ENCODE assay signal across 8 cellular contexts in the genomic region with DNA sequence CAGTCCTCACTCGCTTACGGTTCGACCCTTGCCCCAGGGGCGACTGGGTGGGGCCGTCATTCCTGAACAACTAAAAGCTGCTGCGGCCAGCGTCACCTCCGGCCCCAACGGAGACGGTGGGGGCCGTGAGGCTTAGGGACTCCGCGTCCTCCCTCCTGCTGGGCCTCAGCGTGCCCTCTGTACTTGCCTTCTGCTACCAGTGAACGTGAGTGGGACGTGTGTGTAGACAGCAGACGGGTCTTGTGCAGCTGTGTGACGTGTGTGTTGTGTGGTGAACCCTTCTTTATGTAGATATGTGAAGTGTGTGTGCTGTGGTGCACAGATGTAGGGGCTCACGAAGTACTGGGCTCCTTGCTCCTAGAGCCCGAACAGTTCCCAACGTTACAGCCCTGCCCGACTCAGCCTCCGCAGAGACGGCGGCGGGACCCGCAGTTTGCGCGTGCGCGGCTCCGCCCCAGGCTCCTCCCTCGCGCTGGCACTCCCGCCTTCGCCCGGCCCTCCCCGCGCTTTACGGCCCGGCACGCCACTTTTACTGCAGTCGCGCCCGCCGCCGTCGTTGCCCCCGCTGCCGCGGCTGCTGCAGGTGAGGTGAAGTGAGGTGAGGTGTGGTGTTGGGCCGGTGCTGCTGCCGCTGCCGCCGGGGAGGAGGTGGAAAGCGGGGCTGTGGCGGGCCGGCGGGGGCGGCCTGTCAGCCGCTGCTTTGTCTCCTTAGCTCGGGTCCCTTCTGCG. TPM values are rescaled to one million over a fixed set of nuclear protein-coding genes. Genes with fewer than 3 reads are reported as not detected.
DNase-seq lines count a peak whose midpoint lies in the region; ATAC-seq and TF ChIP-seq lines count a peak whose summit lies in the region.

A gene (plus strand): TSS at position 535 of the 729 bp plus-strand sequence. CDS start 235 bp downstream, outside the sequence.

- TF ChIP-seq POLR2A in gastroesophageal sphincter (IDR thresholded peaks at IDR 0.05) = peak; percentile 54 to 72

- CTCF ChIA-PET in HEK293T (lab: Yijun Ruan, JAX) = interaction anchor here (0.6 kb wide), 1 partner anchor 8 kb away, joined by 3 read pairs; no protein-coding TSS in a partner anchor
- CTCF ChIA-PET in SK-N-SH (lab: Yijun Ruan, JAX) = interaction anchor here (0.6 to 6.1 kb wide), 6 partner anchors 9 to 175 kb away, joined by 3 to 36 read pairs (median 3); a partner anchor contains a TSS
- CTCF ChIA-PET in activated naive CD4-positive, alpha-beta T cell treated with anti-CD3 and anti-CD28 coated beads, Interleukin-2, amount 10 ng/mL, durations not matched to agents 7 days and 5 days (lab: Charles Lee) = interaction anchor here (0.8 to 1.5 kb wide), 4 partner anchors 32 to 162 kb away, joined by 3 read pairs; no protein-coding TSS in a partner anchor

- no peaks in the 10 kb centered on the region for H3K9me2 ChIP-seq in SK-N-SH

- peak within 1 kb of the TSS; percentile 73 for H3K9ac ChIP-seq in SK-N-SH

- H3K4me2 ChIP-seq in SK-N-SH = peak within 1 kb of the TSS; percentile 98

- H3K36me3 ChIP-seq in SK-N-SH (replicated peaks in 1 of 2; ENCODE audit: control insufficient read depth in 1 of 2, insufficient read depth in 2 of 2, low read length in 1 of 2) = no peaks in the 10 kb centered on the region
- peaks cover 0 to 12% of the 10 kb centered on the region in 2 donors for H3K36me3 ChIP-seq in gastroesophageal sphincter
- H3K36me3 ChIP-seq in neutrophil = no peaks in the 10 kb centered on the region

- H3K4me1 Mint-ChIP-seq in activated naive CD4-positive, alpha-beta T cell treated with anti-CD3 and anti-CD28 coated beads, Interleukin-2, amount 10 ng/mL, durations not matched to agents 7 days and 5 days = peaks cover 36% of the 10 kb centered on the region

- H3K27ac Mint-ChIP-seq in activated naive CD4-positive, alpha-beta T cell treated with anti-CD3 and anti-CD28 coated beads, Interleukin-2, amount 10 ng/mL, durations not matched to agents 7 days and 5 days = peak within 1 kb of the TSS; percentile 85

- WGBS in SK-N-SH (ENCODE audit: low lambda C conversion rate) = 8% methylated on average over 39 of the region's 63 CpGs
- WGBS in gastroesophageal sphincter (ENCODE audit: low coverage in 1 of 2), 2 donors = no CpG with 5 or more reads among the region's 63 CpGs

- TF ChIP-seq CTCF in SK-N-SH (IDR thresholded peaks at IDR 0.05) = no peak
- TF ChIP-seq CTCF in gastroesophageal sphincter (IDR thresholded peaks at IDR 0.05) = no peak
- TF ChIP-seq CTCF in neutrophil (IDR thresholded peaks at IDR 0.05) = peak; percentile 52
- TF ChIP-seq CTCF in subcutaneous adipose tissue (IDR thresholded peaks at IDR 0.05; ENCODE audit: low read depth) = no peak

- H3K27me3 ChIP-seq in SK-N-SH (ENCODE audit: insufficient read depth) = no peaks in the 10 kb centered on the region
- H3K27me3 ChIP-seq in gastroesophageal sphincter = no peaks in the 10 kb centered on the region
- H3K27me3 ChIP-seq in neutrophil = no peaks in the 10 kb centered on the region

- no peaks in the 10 kb centered on the region for H3K9me3 ChIP-seq in SK-N-SH
- no peaks in the 10 kb centered on the region for H3K9me3 ChIP-seq in gastroesophageal sphincter
- no peaks in the 10 kb centered on the region for H3K9me3 ChIP-seq in neutrophil

- H3K79me2 ChIP-seq in SK-N-SH (ENCODE audit: insufficient read depth) = peaks cover 46% of the 10 kb centered on the region

- DNase-seq in GM04503 (ENCODE audit: low read depth) (peak; percentile 39), HEK293T (ENCODE audit: extremely low spot score) (peak; percentile 100), NAMALWA (ENCODE audit: low spot score) (peak; percentile 89), SK-N-SH (peak; percentile 100)
- DNase-seq in activated naive CD4-positive, alpha-beta T cell treated with anti-CD3 and anti-CD28 coated beads, Interleukin-2, amount 10 ng/mL, durations not matched to agents 7 days and 5 days = peak; percentile 96

- peak within 1 kb of the TSS; percentile 38 to 75; a peak in 3 of 4 replicates for H3K27ac ChIP-seq in SK-N-SH (ENCODE audit: low read depth in 2 of 2, low read length in 1 of 2)
- peak within 1 kb of the TSS; percentile 24 to 83 (median 82) for H3K27ac ChIP-seq in gastroesophageal sphincter
- H3K27ac ChIP-seq in neutrophil = peak within 1 kb of the TSS; percentile 81

- H3K36me3 Mint-ChIP-seq in activated naive CD4-positive, alpha-beta T cell treated with anti-CD3 and anti-CD28 coated beads, Interleukin-2, amount 10 ng/mL, durations not matched to agents 7 days and 5 days = peaks cover under 1% of the 10 kb centered on the region

- peak within 1 kb of the TSS; percentile 96 for H3K4me3 Mint-ChIP-seq in activated naive CD4-positive, alpha-beta T cell treated with anti-CD3 and anti-CD28 coated beads, Interleukin-2, amount 10 ng/mL, durations not matched to agents 7 days and 5 days

- peaks cover 33% of the 10 kb centered on the region for H3F3A ChIP-seq in SK-N-SH (replicated peaks; ENCODE audit: insufficient read depth)

- H3K4me3 ChIP-seq in SK-N-SH (ENCODE audit: low read depth in 2 of 2, low read length in 1 of 2) = peak within 1 kb of the TSS; percentile 84 to 97
- peak within 1 kb of the TSS; percentile 54 to 74 for H3K4me3 ChIP-seq in gastroesophageal sphincter
- H3K4me3 ChIP-seq in neutrophil (ENCODE audit: low read depth in 1 of 2, low read length in 1 of 2) = peak within 1 kb of the TSS; percentile 82 to 98

- H4K20me1 ChIP-seq in SK-N-SH (ENCODE audit: insufficient read depth) = no peaks in the 10 kb centered on the region; the same call in 1 of the 2 replicates

- peak; percentile 98 for ATAC-seq in gastroesophageal sphincter

- H2AFZ ChIP-seq in SK-N-SH (ENCODE audit: low read depth) = peak within 1 kb of the TSS; percentile 92; the same call in 1 of the 2 replicates

- no peaks in the 10 kb centered on the region for H3K9me3 Mint-ChIP-seq in activated naive CD4-positive, alpha-beta T cell treated with anti-CD3 and anti-CD28 coated beads, Interleukin-2, amount 10 ng/mL, durations not matched to agents 7 days and 5 days

- H3K4me1 ChIP-seq in SK-N-SH (ENCODE audit: control insufficient read depth in 1 of 2, insufficient read depth in 2 of 2, low read depth in 1 of 2, low read length in 1 of 2) = peaks cover 10 to 23% of the 10 kb centered on the region in 2 experiments; a peak in 1 of 4 replicates
- peaks cover 0 to 37% (median 19%) of the 10 kb centered on the region in 3 donors for H3K4me1 ChIP-seq in gastroesophageal sphincter
- peaks cover 51 to 61% of the 10 kb centered on the region in 2 experiments for H3K4me1 ChIP-seq in neutrophil (ENCODE audit: control insufficient read depth in 1 of 2, insufficient read depth in 1 of 2, low read depth in 1 of 2, low read length in 1 of 2)

- TF ChIP-seq RAD21 in SK-N-SH (IDR thresholded peaks at IDR 0.05; ENCODE audit: low read length) = no peak

- POLR2A ChIA-PET in HEK293T (lab: Yijun Ruan, JAX) (no interaction called here), SK-N-SH (lab: Yijun Ruan, JAX) (interaction anchor here (0.6 kb wide), 1 partner anchor 8 kb away, joined by 6 read pairs; no protein-coding TSS in a partner anchor)

- TF ChIP-seq EP300 in SK-N-SH (IDR thresholded peaks at IDR 0.05; ENCODE audit: borderline replicate concordance in 1 of 2, low read depth in 1 of 2, low read length in 1 of 2) = peak in 1 of 2 experiments; percentile 36; a peak in 1 of 4 replicates
- TF ChIP-seq EP300 in gastroesophageal sphincter (IDR thresholded peaks at IDR 0.05) = no peak

- H3K27me3 Mint-ChIP-seq in activated naive CD4-positive, alpha-beta T cell treated with anti-CD3 and anti-CD28 coated beads, Interleukin-2, amount 10 ng/mL, durations not matched to agents 7 days and 5 days = peaks cover 3% of the 10 kb centered on the region

TF ChIP-seq in HEK293T, 16 proteins besides CTCF, POLR2A, EP300 and RAD21:
- TF ChIP-seq ZNF384 (IDR thresholded peaks at IDR 0.05) (no peak), L3MBTL2 (conservative IDR thresholded peaks at IDR 0.05) (peak; percentile 43; the same call in 1 of the 2 replicates)
TF ChIP-seq in HEK293T: peak in this region for 1.

TF ChIP-seq in SK-N-SH, 30 proteins besides CTCF, POLR2A, EP300 and RAD21 (continues in another document):
- TF ChIP-seq, protein P1, sequence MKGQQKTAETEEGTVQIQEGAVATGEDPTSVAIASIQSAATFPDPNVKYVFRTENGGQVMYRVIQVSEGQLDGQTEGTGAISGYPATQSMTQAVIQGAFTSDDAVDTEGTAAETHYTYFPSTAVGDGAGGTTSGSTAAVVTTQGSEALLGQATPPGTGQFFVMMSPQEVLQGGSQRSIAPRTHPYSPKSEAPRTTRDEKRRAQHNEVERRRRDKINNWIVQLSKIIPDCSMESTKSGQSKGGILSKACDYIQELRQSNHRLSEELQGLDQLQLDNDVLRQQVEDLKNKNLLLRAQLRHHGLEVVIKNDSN (IDR thresholded peaks at IDR 0.05; ENCODE audit: borderline replicate concordance, low read depth) = no peak
- TF ChIP-seq, protein P2, sequence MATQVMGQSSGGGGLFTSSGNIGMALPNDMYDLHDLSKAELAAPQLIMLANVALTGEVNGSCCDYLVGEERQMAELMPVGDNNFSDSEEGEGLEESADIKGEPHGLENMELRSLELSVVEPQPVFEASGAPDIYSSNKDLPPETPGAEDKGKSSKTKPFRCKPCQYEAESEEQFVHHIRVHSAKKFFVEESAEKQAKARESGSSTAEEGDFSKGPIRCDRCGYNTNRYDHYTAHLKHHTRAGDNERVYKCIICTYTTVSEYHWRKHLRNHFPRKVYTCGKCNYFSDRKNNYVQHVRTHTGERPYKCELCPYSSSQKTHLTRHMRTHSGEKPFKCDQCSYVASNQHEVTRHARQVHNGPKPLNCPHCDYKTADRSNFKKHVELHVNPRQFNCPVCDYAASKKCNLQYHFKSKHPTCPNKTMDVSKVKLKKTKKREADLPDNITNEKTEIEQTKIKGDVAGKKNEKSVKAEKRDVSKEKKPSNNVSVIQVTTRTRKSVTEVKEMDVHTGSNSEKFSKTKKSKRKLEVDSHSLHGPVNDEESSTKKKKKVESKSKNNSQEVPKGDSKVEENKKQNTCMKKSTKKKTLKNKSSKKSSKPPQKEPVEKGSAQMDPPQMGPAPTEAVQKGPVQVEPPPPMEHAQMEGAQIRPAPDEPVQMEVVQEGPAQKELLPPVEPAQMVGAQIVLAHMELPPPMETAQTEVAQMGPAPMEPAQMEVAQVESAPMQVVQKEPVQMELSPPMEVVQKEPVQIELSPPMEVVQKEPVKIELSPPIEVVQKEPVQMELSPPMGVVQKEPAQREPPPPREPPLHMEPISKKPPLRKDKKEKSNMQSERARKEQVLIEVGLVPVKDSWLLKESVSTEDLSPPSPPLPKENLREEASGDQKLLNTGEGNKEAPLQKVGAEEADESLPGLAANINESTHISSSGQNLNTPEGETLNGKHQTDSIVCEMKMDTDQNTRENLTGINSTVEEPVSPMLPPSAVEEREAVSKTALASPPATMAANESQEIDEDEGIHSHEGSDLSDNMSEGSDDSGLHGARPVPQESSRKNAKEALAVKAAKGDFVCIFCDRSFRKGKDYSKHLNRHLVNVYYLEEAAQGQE (IDR thresholded peaks at IDR 0.05; ENCODE audit: low read depth, low read length) = no peak

RNA-seq across cellular contexts. Expression of the gene that starts here (rescaled TPM):
- 17.3 and 22.6 TPM in 2 replicates for polyA plus RNA-seq in SK-N-SH (2012; rRNA removed)
- polyA plus RNA-seq in SK-N-SH (2012; cell fraction: cytosol; rRNA removed) = 13.9 and 17.5 TPM in 2 replicates
- 37.7 and 44.0 TPM in 2 replicates for polyA plus RNA-seq in SK-N-SH (2012; cell fraction: nucleus; rRNA removed)
- total RNA-seq in gastroesophageal sphincter (10 to 100 TPM; 10.9 to 20.4 (median 13.3) TPM), subcutaneous adipose tissue (10 to 100 TPM; 15.1 to 30.1 (median 19.1) TPM)

Comparison
In these comparisons a context has a peak if more than half of its experiments do, and no peak if none do; other contexts are left out.
1. Peak in every context shown above with its lines: DNase-seq, ATAC-seq, H3K4me3 ChIP-seq and H3K27ac ChIP-seq.
2. DNase-seq: peak in every context shown above with its lines; median percentile 100 in HEK293T; 100 in SK-N-SH; 96 in activated naive CD4-positive, alpha-beta T cell treated with anti-CD3 and anti-CD28 coated beads, Interleukin-2, amount 10 ng/mL, durations not matched to agents 7 days and 5 days; 89 in NAMALWA; 39 in GM04503.